In genomic region chr7:2605608-2606538, GRCh38 we compare ENCODE assay signal across 14 cellular contexts.
DNase-seq lines count a peak whose midpoint lies in the region; ATAC-seq and TF ChIP-seq lines count a peak whose summit lies in the region.
"Had no signal": no experiment of that assay in that cellular context is flagged by ENCODE, and none has a peak within 500 bp of the region (broad histone marks: within the 10 kb centered on the region; RNA-seq: fewer than 3 reads in every experiment).

No MANE protein-coding gene starts in this region.

- H3K27ac ChIP-seq in WERI-Rb-1 (peak overlapping the region; percentile 65), tibial artery (peak overlapping the region; percentile 69 to 73)
- H3K27ac ChIP-seq: KMS-11 had no signal

- H3K4me3 ChIP-seq in WERI-Rb-1 (ENCODE audit: low read depth, low read length) (no peak overlapping the region), tibial artery (no peak overlapping the region)

- TF ChIP-seq CTCF in WERI-Rb-1 (IDR thresholded peaks at IDR 0.05; ENCODE audit: low read depth, low read length) = no peak
- TF ChIP-seq CTCF in tibial artery (IDR thresholded peaks at IDR 0.05) = no peak

- H3K4me1 ChIP-seq in tibial artery = peaks cover 0 to 20% (median 18%) of the 10 kb centered on the region in 4 donors

- no peaks in the 10 kb centered on the region for H3K9me3 ChIP-seq in WERI-Rb-1 (ENCODE audit: severe bottlenecking)
- no peaks in the 10 kb centered on the region for H3K9me3 ChIP-seq in tibial artery

- no peak for ATAC-seq in GM18873 (IDR thresholded peaks at IDR 0.05; ENCODE audit: low FRiP score, unreplicated experiment)
- ATAC-seq: CD8-positive, alpha-beta T cell had no signal

- DNase-seq in ELR (ENCODE audit: low read depth) = peak; percentile 26
- DNase-seq in WERI-Rb-1 = no peak
- DNase-seq in iPS-NIHi11 (ENCODE audit: low spot score) = peak; percentile 30
- DNase-seq in tibial artery = peak in 1 of 2 donors; percentile 66
- no peak for DNase-seq in islet precursor cell
- DNase-seq in activated CD4-positive, alpha-beta T cell treated with anti-CD3 and anti-CD28 coated beads, Interleukin-2, amount 50 U/mL, for 4 hours = no peak
- DNase-seq: CD8-positive, alpha-beta T cell; DMS79 treated with DMSO at 0.1 percent for 48 hours; GF-D8; NCI-H1092; NCI-H345; SHP77 had no signal

- H3K27me3 ChIP-seq in WERI-Rb-1 (ENCODE audit: insufficient read depth, low read depth, severe bottlenecking) = no peaks in the 10 kb centered on the region
- H3K27me3 ChIP-seq in tibial artery = no peaks in the 10 kb centered on the region

- intact Hi-C loops in tibial artery (cut with DNase I; ENCODE audit: low total_unique reads) = no loop called here

- peaks cover 9% of the 10 kb centered on the region for H3K36me3 ChIP-seq in WERI-Rb-1
- H3K36me3 ChIP-seq in tibial artery = peaks cover 0 to 67% (median 2%) of the 10 kb centered on the region in 3 donors

Comparison
In these comparisons a context has a peak if more than half of its experiments do, and no peak if none do; other contexts are left out.
1. DNase-seq: peak in ELR (single experiment) and iPS-NIHi11 (single experiment); none in WERI-Rb-1 (single experiment), islet precursor cell (single experiment) and activated CD4-positive, alpha-beta T cell treated with anti-CD3 and anti-CD28 coated beads, Interleukin-2, amount 50 U/mL, for 4 hours (0 of 2).